13 cellular contexts compared by ENCODE assay signal in the genomic region with DNA sequence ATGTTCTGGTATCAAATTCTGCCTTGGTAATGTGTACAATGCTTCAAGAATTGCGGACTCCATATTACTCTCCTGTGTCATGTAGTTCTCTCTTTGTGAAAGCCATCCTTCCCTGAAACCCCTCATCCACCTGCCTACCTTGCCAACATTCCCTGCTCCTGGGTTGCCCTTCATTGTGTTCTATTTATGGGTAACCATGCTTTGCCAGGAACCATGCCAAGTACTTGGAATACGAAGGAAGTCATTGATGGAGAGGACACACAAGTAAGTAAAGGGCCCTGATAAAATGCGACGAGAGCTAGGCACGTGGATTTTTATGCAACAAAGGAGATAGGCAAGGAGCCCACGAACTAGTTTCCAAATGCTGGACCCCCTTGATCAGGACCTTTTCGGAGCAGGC.
DNase-seq lines count a peak whose midpoint lies in the region; ATAC-seq lines count a peak whose summit lies in the region.
"Had no signal": no experiment of that assay in that cellular context is flagged by ENCODE, and none has a peak within 500 bp of the region (broad histone marks: within the 10 kb centered on the region; RNA-seq: fewer than 3 reads in every experiment).

No MANE protein-coding gene starts in this region.

- ATAC-seq in left ventricle myocardium superior (peak; percentile 81), GM18873 (IDR thresholded peaks at IDR 0.05; ENCODE audit: low FRiP score, unreplicated experiment) (no peak)
- ATAC-seq: T-helper 17 cell had no signal

- intact Hi-C loops in left ventricle myocardium superior (cut with micrococcal nuclease) = no loop called here

- DNase-seq in COR-L47 (lab: John Stamatoyannopoulos, UW) (peak; percentile 48), NCI-H1105 (lab: John Stamatoyannopoulos, UW) (peak; percentile 30), SHP77 treated with DMSO at 0.1 percent for 48 hours (lab: John Stamatoyannopoulos, UW) (peak; percentile 24), left ventricle myocardium superior (no peak), NCI-H82 (lab: John Stamatoyannopoulos, UW) (no peak)
- no peak for DNase-seq in activated CD4-positive, alpha-beta T cell treated with anti-CD3 and anti-CD28 coated beads for 4 hours
- DNase-seq: C1 segment of cervical spinal cord; GM23248; NCI-H446; NCI-H526 treated with DMSO at 0.1 percent for 48 hours; NK-92 treated with Interleukin-12 subunit alpha and Interleukin-12 subunit beta, amount 100 ng/mL, for 24 hours; T-helper 17 cell had no signal

Comparison
In these comparisons a context has a peak if more than half of its experiments do, and no peak if none do; other contexts are left out.
1. DNase-seq: peak in COR-L47 (single experiment), NCI-H1105 (single experiment) and SHP77 treated with DMSO at 0.1 percent for 48 hours (single experiment); none in left ventricle myocardium superior (single experiment), activated CD4-positive, alpha-beta T cell treated with anti-CD3 and anti-CD28 coated beads for 4 hours (0 of 2) and NCI-H82 (single experiment).